ENCODE assay signal across 8 cellular contexts in genomic region chr2:74587664-74588277, GRCh38. TPM values are rescaled to one million over a fixed set of nuclear protein-coding genes. Genes with fewer than 3 reads are reported as not detected.
DNase-seq lines count a peak whose midpoint lies in the region; ATAC-seq and TF ChIP-seq lines count a peak whose summit lies in the region.

No MANE protein-coding gene starts in this region.

- no peaks in the 10 kb centered on the region for H3K36me3 ChIP-seq in Loucy (ENCODE audit: insufficient read depth, low read length)
- H3K36me3 ChIP-seq in ovary = no peaks in the 10 kb centered on the region
- no peaks in the 10 kb centered on the region for H3K36me3 ChIP-seq in aorta (ENCODE audit: control insufficient read depth in 1 of 2, insufficient read depth in 2 of 2, low read length in 1 of 2)

- no peak for TF ChIP-seq POLR2A in ovary (IDR thresholded peaks at IDR 0.05)

- peak; percentile 80 for DNase-seq in DMS 273 (lab: John Stamatoyannopoulos, UW; ENCODE audit: unreplicated experiment)
- peak; percentile 81 for DNase-seq in SIG-M5 treated with dmso at 0.1 percent for 504 hours (lab: John Stamatoyannopoulos, UW; ENCODE audit: unreplicated experiment)
- DNase-seq in activated gamma-delta T cell treated with anti-CD3 and anti-CD28 coated beads, Interleukin-2, amount 50 U/mL, for 16 hours (ENCODE audit: low read depth) = peak; percentile 24
- peak; percentile 78 for DNase-seq in germinal center (ENCODE audit: low spot score)
- DNase-seq in ovary = peak; percentile 53 to 72 (median 64)
- peak; percentile 75 to 81 for DNase-seq in aorta

- 14 to 18% (median 17%) methylated on average over 6 of the region's 6 CpGs for WGBS in ovary, 3 donors
- 15 to 16% methylated on average over 6 of the region's 6 CpGs for WGBS in aorta, 2 donors

- H3K27ac ChIP-seq in ovary (no peak overlapping the region), aorta (ENCODE audit: low read depth in 1 of 2, low read length in 2 of 2) (no peak overlapping the region)

- no peak overlapping the region for H3K9ac ChIP-seq in Loucy (ENCODE audit: low read depth, low read length, poor library complexity, severe bottlenecking)

- intact Hi-C loops in ovary (cut with DNase I) (loop anchor here (5.0 to 10.0 kb wide), 3 partner anchors 83 to 105 kb away; partner anchors contain the start of genes CCDC142 (in 2 of the 4), TTC31 (in 2 of the 4) and PCGF1 (in 1 of the 4)), aorta (cut with DNase I) (loop anchor here (1.0 to 10.0 kb wide), 2 partner anchors 53 to 104 kb away; partner anchors contain the start of gene TTC31 (in 2 of the 2))

- TF ChIP-seq CTCF in Loucy (conservative IDR thresholded peaks at IDR 0.05; ENCODE audit: low read length) = peak; percentile 87
- peak; percentile 39 to 57 (median 56) for TF ChIP-seq CTCF in ovary (IDR thresholded peaks at IDR 0.05)

- no peaks in the 10 kb centered on the region for H4K20me1 ChIP-seq in Loucy (ENCODE audit: insufficient read depth, low read length, poor library complexity, severe bottlenecking)

- H2AFZ ChIP-seq in Loucy (ENCODE audit: low read length) = peak overlapping the region; percentile 93

- peak; percentile 67 for ATAC-seq in GM21529 (IDR thresholded peaks at IDR 0.05; ENCODE audit: unreplicated experiment)
- peak; percentile 91 for ATAC-seq in aorta (ENCODE audit: low FRiP score)

- H3K79me2 ChIP-seq in Loucy (ENCODE audit: insufficient read depth, low read length) = no peaks in the 10 kb centered on the region

- H3K9me3 ChIP-seq in Loucy (ENCODE audit: insufficient read depth, low read depth, low read length) (no peaks in the 10 kb centered on the region), ovary (no peaks in the 10 kb centered on the region), aorta (ENCODE audit: control insufficient read depth, low read length) (no peaks in the 10 kb centered on the region)

- H3K27me3 ChIP-seq in Loucy (ENCODE audit: insufficient read depth, low read length, poor library complexity, severe bottlenecking) = no peaks in the 10 kb centered on the region
- no peaks in the 10 kb centered on the region for H3K27me3 ChIP-seq in ovary
- no peaks in the 10 kb centered on the region for H3K27me3 ChIP-seq in aorta (ENCODE audit: control insufficient read depth in 1 of 2, insufficient read depth in 2 of 2, low read length in 1 of 2)

- H3K4me1 ChIP-seq in Loucy (ENCODE audit: insufficient read depth, low read length, poor library complexity, severe bottlenecking) (peaks cover 27% of the 10 kb centered on the region), ovary (ENCODE audit: insufficient read depth) (no peaks in the 10 kb centered on the region), aorta (ENCODE audit: control insufficient read depth in 1 of 2, insufficient read depth in 2 of 2, low read length in 2 of 2) (peaks cover 1 to 3% of the 10 kb centered on the region in 2 donors)

- no peak for TF ChIP-seq EP300 in ovary (IDR thresholded peaks at IDR 0.05)

- H3K4me3 ChIP-seq in Loucy (ENCODE audit: low read length, poor library complexity, severe bottlenecking) (no peak overlapping the region), ovary (no peak overlapping the region), aorta (ENCODE audit: low read length in 2 of 2) (no peak overlapping the region)

- no peaks in the 10 kb centered on the region for H3F3A ChIP-seq in Loucy (ENCODE audit: low read depth)

- H3K9me2 ChIP-seq in Loucy (replicated peaks; ENCODE audit: low read depth, low read length) = no peaks in the 10 kb centered on the region

- H3K4me2 ChIP-seq in Loucy (ENCODE audit: low read depth, low read length, poor library complexity, severe bottlenecking) = peak overlapping the region; percentile 18

RNA-seq across cellular contexts. Expression of gene DOK1, which starts 33.3 kb away (rescaled TPM):
- total RNA-seq in ovary (10 to 100 TPM in 6 of 7 donors, 1 to 10 TPM in 1; 9.4 to 16.0 (median 13.6) TPM), aorta (10 to 100 TPM; 18.2 to 19.6 TPM)
- polyA plus RNA-seq in ovary (10 to 100 TPM in 1 of 2 donors, 1 to 10 TPM in 1; 6.5 to 11.8 TPM), aorta (10 to 100 TPM; 14.9 to 16.3 TPM)

RNA-seq across cellular contexts. Expression of gene LOXL3, which starts 34.0 kb away (rescaled TPM):
- total RNA-seq in ovary (1 to 10 TPM; 2.3 to 5.9 (median 4.4) TPM), aorta (10 to 100 TPM; 18.9 to 27.1 TPM)
- polyA plus RNA-seq in ovary (1 to 10 TPM; 3.7 to 8.5 TPM), aorta (10 to 100 TPM in 1 of 2 donors, 1 to 10 TPM in 1; 6.4 to 16.9 TPM)

RNA-seq across cellular contexts. Expression of gene HTRA2, which starts 58.0 kb away (rescaled TPM):
- total RNA-seq in ovary = 10 to 100 TPM; 28.7 to 47.6 (median 36.4) TPM
- polyA plus RNA-seq in ovary = 10 to 100 TPM; 37.5 to 38.9 TPM
- 10 to 100 TPM; 31.9 to 35.4 TPM for total RNA-seq in aorta
- polyA plus RNA-seq in aorta = 10 to 100 TPM; 27.4 to 46.9 TPM

RNA-seq across cellular contexts. Expression of gene AUP1, which starts 58.3 kb away (rescaled TPM):
- total RNA-seq in ovary = 100 to 1,000 TPM in 1 of 7 donors, 10 to 100 TPM in 6; 57.1 to 101 (median 70.4) TPM
- polyA plus RNA-seq in ovary = 10 to 100 TPM; 65.8 to 87.1 TPM
- 10 to 100 TPM; 73.0 to 85.4 TPM for total RNA-seq in aorta
- 100 to 1,000 TPM in 1 of 2 donors, 10 to 100 TPM in 1; 49.5 to 279 TPM for polyA plus RNA-seq in aorta

Comparison
In these comparisons a context has a peak if more than half of its experiments do, and no peak if none do; other contexts are left out.
1. DNase-seq: peak in every context shown above with its lines; median percentile 81 in SIG-M5 treated with dmso at 0.1 percent for 504 hours; 80 in DMS 273; 78 in germinal center; 78 in aorta; 64 in ovary; 24 in activated gamma-delta T cell treated with anti-CD3 and anti-CD28 coated beads, Interleukin-2, amount 50 U/mL, for 16 hours.